In the genomic region with DNA sequence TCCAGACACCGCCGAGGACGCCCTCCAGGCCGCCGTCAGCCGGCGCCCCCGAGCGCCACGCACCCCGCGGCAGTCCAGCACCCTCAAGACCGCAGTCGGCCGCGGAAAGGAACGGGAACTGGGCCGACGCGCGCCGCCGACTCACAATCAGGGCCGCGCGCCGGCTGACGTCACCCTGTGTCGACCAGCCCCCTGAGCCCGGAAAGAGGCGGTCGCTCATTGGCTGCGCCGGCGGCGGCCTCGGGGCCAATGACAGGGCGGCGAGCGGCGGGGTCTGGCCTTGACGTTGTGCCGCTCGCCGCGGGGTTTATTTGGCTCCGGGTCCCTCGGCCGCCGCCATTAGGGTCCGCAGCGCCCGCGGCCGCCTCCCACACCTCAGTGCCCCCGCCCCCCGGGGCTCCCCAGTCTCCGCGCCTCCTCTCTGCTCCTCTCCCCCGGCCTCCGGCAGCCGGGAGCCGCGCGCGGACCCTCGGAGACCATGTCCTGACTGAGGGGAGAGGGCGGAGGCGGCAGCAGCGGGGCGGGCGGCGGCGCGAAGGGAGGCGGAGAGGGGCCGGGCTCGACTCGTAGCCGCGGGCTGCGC, we compare ENCODE assay signal across 1 cellular context.
TF ChIP-seq lines count a peak whose summit lies in the region.

No MANE protein-coding gene starts in this region.

TF ChIP-seq in HEK293, 187 proteins besides CTCF, POLR2A, EP300 and RAD21 (continued from another document and continues in another):
- no peak for TF ChIP-seq ZNF513 (tag by site-specific recombination; IDR thresholded peaks at IDR 0.05)
- no peak for TF ChIP-seq ZNF544 (tag by site-specific recombination; IDR thresholded peaks at IDR 0.05)
- no peak for TF ChIP-seq ZNF133 (tag by site-specific recombination; IDR thresholded peaks at IDR 0.05)
- no peak for TF ChIP-seq AEBP2 (tag by site-specific recombination; IDR thresholded peaks at IDR 0.05; ENCODE audit: borderline replicate concordance)
- TF ChIP-seq, protein P1, sequence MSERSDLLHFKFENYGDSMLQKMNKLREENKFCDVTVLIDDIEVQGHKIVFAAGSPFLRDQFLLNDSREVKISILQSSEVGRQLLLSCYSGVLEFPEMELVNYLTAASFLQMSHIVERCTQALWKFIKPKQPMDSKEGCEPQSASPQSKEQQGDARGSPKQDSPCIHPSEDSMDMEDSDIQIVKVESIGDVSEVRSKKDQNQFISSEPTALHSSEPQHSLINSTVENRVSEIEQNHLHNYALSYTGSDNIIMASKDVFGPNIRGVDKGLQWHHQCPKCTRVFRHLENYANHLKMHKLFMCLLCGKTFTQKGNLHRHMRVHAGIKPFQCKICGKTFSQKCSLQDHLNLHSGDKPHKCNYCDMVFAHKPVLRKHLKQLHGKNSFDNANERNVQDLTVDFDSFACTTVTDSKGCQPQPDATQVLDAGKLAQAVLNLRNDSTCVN (tag by site-specific recombination; optimal IDR thresholded peaks at IDR 0.05): peak; percentile 99
- peak; percentile 50; the same call in 1 of the 2 replicates for TF ChIP-seq GLIS1 (tag by site-specific recombination; IDR thresholded peaks at IDR 0.05)
- no peak for TF ChIP-seq ZNF514 (tag by site-specific recombination; IDR thresholded peaks at IDR 0.05)
- peak; percentile 43; the same call in 1 of the 2 replicates for TF ChIP-seq ZNF423 (tag by site-specific recombination; IDR thresholded peaks at IDR 0.05)
- no peak for TF ChIP-seq ZNF624 (tag by site-specific recombination; IDR thresholded peaks at IDR 0.05)
- TF ChIP-seq, protein P2, sequence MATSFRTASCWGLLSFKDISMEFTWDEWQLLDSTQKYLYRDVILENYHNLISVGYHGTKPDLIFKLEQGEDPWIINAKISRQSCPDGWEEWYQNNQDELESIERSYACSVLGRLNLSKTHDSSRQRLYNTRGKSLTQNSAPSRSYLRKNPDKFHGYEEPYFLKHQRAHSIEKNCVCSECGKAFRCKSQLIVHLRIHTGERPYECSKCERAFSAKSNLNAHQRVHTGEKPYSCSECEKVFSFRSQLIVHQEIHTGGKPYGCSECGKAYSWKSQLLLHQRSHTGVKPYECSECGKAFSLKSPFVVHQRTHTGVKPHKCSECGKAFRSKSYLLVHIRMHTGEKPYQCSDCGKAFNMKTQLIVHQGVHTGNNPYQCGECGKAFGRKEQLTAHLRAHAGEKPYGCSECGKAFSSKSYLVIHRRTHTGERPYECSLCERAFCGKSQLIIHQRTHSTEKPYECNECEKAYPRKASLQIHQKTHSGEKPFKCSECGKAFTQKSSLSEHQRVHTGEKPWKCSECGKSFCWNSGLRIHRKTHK (tag by site-specific recombination; IDR thresholded peaks at IDR 0.05): no peak
- TF ChIP-seq ZNF366 (tag by site-specific recombination; conservative IDR thresholded peaks at IDR 0.05): no peak
- TF ChIP-seq ZNF555 (tag by site-specific recombination; conservative IDR thresholded peaks at IDR 0.05): no peak
- TF ChIP-seq ZNF292 (tag by site-specific recombination; IDR thresholded peaks at IDR 0.05; ENCODE audit: borderline replicate concordance, low read depth): no peak
- peak; percentile 88 for TF ChIP-seq ZBTB8A (tag by site-specific recombination; IDR thresholded peaks at IDR 0.05)
- no peak for TF ChIP-seq FEZF1 (tag by site-specific recombination; IDR thresholded peaks at IDR 0.05)
- TF ChIP-seq ZNF510 (tag by site-specific recombination; IDR thresholded peaks at IDR 0.05; ENCODE audit: insufficient replicate concordance): no peak
- no peak for TF ChIP-seq SCRT2 (tag by site-specific recombination; IDR thresholded peaks at IDR 0.05)
- no peak for TF ChIP-seq ZNF362 (tag by site-specific recombination; IDR thresholded peaks at IDR 0.05)
- 0 out of 2 replicates have a peak, but pooled peaks have one; percentile 18 for TF ChIP-seq ZNF335 (tag by site-specific recombination; conservative IDR thresholded peaks at IDR 0.05)
- TF ChIP-seq GLIS2 (tag by site-specific recombination; IDR thresholded peaks at IDR 0.05): peak; percentile 61
- TF ChIP-seq, protein P3, sequence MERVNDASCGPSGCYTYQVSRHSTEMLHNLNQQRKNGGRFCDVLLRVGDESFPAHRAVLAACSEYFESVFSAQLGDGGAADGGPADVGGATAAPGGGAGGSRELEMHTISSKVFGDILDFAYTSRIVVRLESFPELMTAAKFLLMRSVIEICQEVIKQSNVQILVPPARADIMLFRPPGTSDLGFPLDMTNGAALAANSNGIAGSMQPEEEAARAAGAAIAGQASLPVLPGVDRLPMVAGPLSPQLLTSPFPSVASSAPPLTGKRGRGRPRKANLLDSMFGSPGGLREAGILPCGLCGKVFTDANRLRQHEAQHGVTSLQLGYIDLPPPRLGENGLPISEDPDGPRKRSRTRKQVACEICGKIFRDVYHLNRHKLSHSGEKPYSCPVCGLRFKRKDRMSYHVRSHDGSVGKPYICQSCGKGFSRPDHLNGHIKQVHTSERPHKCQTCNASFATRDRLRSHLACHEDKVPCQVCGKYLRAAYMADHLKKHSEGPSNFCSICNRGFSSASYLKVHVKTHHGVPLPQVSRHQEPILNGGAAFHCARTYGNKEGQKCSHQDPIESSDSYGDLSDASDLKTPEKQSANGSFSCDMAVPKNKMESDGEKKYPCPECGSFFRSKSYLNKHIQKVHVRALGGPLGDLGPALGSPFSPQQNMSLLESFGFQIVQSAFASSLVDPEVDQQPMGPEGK (tag by site-specific recombination; IDR thresholded peaks at IDR 0.05): peak; percentile 63
- TF ChIP-seq ZNF18 (tag by site-specific recombination; IDR thresholded peaks at IDR 0.05): no peak
- TF ChIP-seq, protein P4, sequence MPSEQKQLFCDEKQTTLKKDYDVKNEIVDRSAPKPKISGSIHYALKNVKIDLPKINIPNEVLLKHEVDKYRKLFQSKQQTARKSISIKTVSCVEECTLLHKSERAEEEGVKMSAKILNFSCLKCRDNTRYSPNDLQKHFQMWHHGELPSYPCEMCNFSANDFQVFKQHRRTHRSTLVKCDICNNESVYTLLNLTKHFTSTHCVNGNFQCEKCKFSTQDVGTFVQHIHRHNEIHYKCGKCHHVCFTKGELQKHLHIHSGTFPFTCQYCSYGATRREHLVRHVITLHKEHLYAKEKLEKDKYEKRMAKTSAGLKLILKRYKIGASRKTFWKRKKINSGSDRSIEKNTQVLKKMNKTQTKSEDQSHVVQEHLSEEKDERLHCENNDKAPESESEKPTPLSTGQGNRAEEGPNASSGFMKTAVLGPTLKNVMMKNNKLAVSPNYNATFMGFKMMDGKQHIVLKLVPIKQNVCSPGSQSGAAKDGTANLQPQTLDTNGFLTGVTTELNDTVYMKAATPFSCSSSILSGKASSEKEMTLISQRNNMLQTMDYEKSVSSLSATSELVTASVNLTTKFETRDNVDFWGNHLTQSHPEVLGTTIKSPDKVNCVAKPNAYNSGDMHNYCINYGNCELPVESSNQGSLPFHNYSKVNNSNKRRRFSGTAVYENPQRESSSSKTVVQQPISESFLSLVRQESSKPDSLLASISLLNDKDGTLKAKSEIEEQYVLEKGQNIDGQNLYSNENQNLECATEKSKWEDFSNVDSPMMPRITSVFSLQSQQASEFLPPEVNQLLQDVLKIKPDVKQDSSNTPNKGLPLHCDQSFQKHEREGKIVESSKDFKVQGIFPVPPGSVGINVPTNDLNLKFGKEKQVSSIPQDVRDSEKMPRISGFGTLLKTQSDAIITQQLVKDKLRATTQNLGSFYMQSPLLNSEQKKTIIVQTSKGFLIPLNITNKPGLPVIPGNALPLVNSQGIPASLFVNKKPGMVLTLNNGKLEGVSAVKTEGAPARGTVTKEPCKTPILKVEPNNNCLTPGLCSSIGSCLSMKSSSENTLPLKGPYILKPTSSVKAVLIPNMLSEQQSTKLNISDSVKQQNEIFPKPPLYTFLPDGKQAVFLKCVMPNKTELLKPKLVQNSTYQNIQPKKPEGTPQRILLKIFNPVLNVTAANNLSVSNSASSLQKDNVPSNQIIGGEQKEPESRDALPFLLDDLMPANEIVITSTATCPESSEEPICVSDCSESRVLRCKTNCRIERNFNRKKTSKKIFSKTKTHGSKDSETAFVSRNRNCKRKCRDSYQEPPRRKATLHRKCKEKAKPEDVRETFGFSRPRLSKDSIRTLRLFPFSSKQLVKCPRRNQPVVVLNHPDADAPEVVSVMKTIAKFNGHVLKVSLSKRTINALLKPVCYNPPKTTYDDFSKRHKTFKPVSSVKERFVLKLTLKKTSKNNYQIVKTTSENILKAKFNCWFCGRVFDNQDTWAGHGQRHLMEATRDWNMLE (tag by site-specific recombination; conservative IDR thresholded peaks at IDR 0.05; ENCODE audit: low read depth): no peak
- TF ChIP-seq BCL11B (tag by site-specific recombination; IDR thresholded peaks at IDR 0.05; ENCODE audit: low read depth): no peak
- no peak for TF ChIP-seq ZNF391 (tag by site-specific recombination; IDR thresholded peaks at IDR 0.05; ENCODE audit: borderline replicate concordance, low read depth)
- TF ChIP-seq ZNF2 (tag by site-specific recombination; IDR thresholded peaks at IDR 0.05): no peak
- no peak for TF ChIP-seq ZNF112 (tag by site-specific recombination; IDR thresholded peaks at IDR 0.05)
- TF ChIP-seq HOXC10 (CRISPR knock-in tag; IDR thresholded peaks at IDR 0.05): no peak
- no peak for TF ChIP-seq TCF7L2 (IDR thresholded peaks at IDR 0.05; ENCODE audit: borderline replicate concordance, low read depth, low read length)
- no peak for TF ChIP-seq ZNF768 (tag by site-specific recombination; IDR thresholded peaks at IDR 0.05)
- 0 out of 2 replicates have a peak, but pooled peaks have one; percentile 19 for TF ChIP-seq ZNF561 (tag by site-specific recombination; IDR thresholded peaks at IDR 0.05; ENCODE audit: borderline replicate concordance)
- no peak for TF ChIP-seq ZNF114 (tag by site-specific recombination; IDR thresholded peaks at IDR 0.05)
- TF ChIP-seq ZNF521 (tag by site-specific recombination; IDR thresholded peaks at IDR 0.05): no peak
- TF ChIP-seq ZNF223 (tag by site-specific recombination; IDR thresholded peaks at IDR 0.05): no peak
- TF ChIP-seq GFI1B (tag by site-specific recombination; IDR thresholded peaks at IDR 0.05): no peak; the same call in 1 of the 2 replicates
- TF ChIP-seq ZNF571 (tag by site-specific recombination; IDR thresholded peaks at IDR 0.05): no peak
- TF ChIP-seq ZBTB48 (tag by site-specific recombination; IDR thresholded peaks at IDR 0.05): no peak
- TF ChIP-seq ZNF837 (tag by site-specific recombination; IDR thresholded peaks at IDR 0.05): no peak
- no peak for TF ChIP-seq ZNF488 (tag by site-specific recombination; IDR thresholded peaks at IDR 0.05)
- TF ChIP-seq OVOL3 (tag by site-specific recombination; IDR thresholded peaks at IDR 0.05): no peak
- TF ChIP-seq ZNF174 (tag by site-specific recombination; IDR thresholded peaks at IDR 0.05): no peak
- TF ChIP-seq ZSCAN16 (tag by site-specific recombination; IDR thresholded peaks at IDR 0.05): no peak
- TF ChIP-seq ZNF248 (tag by site-specific recombination; IDR thresholded peaks at IDR 0.05): no peak
- TF ChIP-seq ZNF621 (tag by site-specific recombination; IDR thresholded peaks at IDR 0.05): no peak
